1 cellular context compared by ENCODE assay signal in genomic region chr21:29350246-29350779, GRCh38.
TF ChIP-seq lines count a peak whose summit lies in the region.

No MANE protein-coding gene starts in this region.

TF ChIP-seq in IMR-90, 13 proteins besides CTCF, POLR2A, EP300 and RAD21:
- TF ChIP-seq CEBPB (IDR thresholded peaks at IDR 0.05; ENCODE audit: low read depth, low read length) (no peak), BHLHE40 (IDR thresholded peaks at IDR 0.05; ENCODE audit: low read depth, low read length) (no peak), RCOR1 (IDR thresholded peaks at IDR 0.05; ENCODE audit: insufficient replicate concordance, low read length) (no peak), USF2 (IDR thresholded peaks at IDR 0.05; ENCODE audit: low read depth, low read length) (no peak), FOS (IDR thresholded peaks at IDR 0.05; ENCODE audit: low read depth, low read length) (no peak), MAFK (IDR thresholded peaks at IDR 0.05; ENCODE audit: low read depth, low read length) (no peak), ELK1 (IDR thresholded peaks at IDR 0.05; ENCODE audit: borderline replicate concordance, low read depth, low read length) (no peak), SMC3 (IDR thresholded peaks at IDR 0.05; ENCODE audit: low read depth, low read length) (no peak), MAZ (IDR thresholded peaks at IDR 0.05; ENCODE audit: borderline replicate concordance, low read depth, low read length) (no peak), RFX5 (IDR thresholded peaks at IDR 0.05; ENCODE audit: low read depth, low read length) (no peak), MXI1 (IDR thresholded peaks at IDR 0.05; ENCODE audit: borderline replicate concordance, low read depth, low read length) (no peak), CHD1 (IDR thresholded peaks at IDR 0.05; ENCODE audit: low read depth, low read length) (no peak), NFE2L2 (IDR thresholded peaks at IDR 0.05; ENCODE audit: low read depth, low read length) (no peak)
